Comparison of ENCODE assay signal across 14 cellular contexts in the genomic region with DNA sequence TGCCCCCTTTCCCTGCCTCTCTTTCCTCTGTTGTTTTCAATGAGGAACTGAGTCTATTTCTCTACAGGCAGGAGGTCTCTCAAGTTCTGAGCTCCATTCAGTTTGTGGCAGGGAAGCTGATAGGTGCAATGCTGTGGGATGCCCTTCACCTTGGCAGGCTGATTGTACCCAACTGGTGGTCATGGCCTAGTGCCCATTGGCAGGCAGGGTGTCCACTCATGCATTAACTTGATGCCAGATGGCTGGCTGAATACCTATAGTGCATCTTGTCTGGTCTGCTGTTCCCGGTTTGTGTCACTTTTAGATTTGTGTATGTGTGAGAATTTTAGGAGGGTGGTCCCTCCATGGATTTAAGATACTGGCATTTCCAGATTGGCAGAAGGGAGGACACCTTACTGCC. TPM values are rescaled to one million over a fixed set of nuclear protein-coding genes. Genes with fewer than 3 reads are reported as not detected.
DNase-seq lines count a peak whose midpoint lies in the region; ATAC-seq and TF ChIP-seq lines count a peak whose summit lies in the region.
"Had no signal": no experiment of that assay in that cellular context is flagged by ENCODE, and none has a peak within 500 bp of the region (broad histone marks: within the 10 kb centered on the region; RNA-seq: fewer than 3 reads in every experiment).

No MANE protein-coding gene starts in this region.

- WGBS in gastroesophageal sphincter (ENCODE audit: low coverage in 1 of 2), 2 donors, result 63% methylated on average over 1 of the region's 1 CpG; no CpG with 5 or more reads in 1 of the 2 donors
- 100% methylated on average over 1 of the region's 1 CpG for WGBS in smooth muscle cell (ENCODE audit: low lambda C conversion rate)

- no peaks in the 10 kb centered on the region for H3K9me3 Mint-ChIP-seq in CD4-positive, alpha-beta memory T cell
- H3K9me3 Mint-ChIP-seq: memory B cell had no signal

- H3K79me2 ChIP-seq in parathyroid adenoma, result no peaks in the 10 kb centered on the region
- H3K79me2 ChIP-seq in smooth muscle cell (ENCODE audit: low read depth), result no peaks in the 10 kb centered on the region

- H3K9me3 ChIP-seq in gastroesophageal sphincter (no peaks in the 10 kb centered on the region), parathyroid adenoma (ENCODE audit: control insufficient read depth, low read length) (no peaks in the 10 kb centered on the region), smooth muscle cell (replicated peaks; ENCODE audit: low read depth) (no peaks in the 10 kb centered on the region)
- H3K9me3 ChIP-seq in CD4-positive, alpha-beta memory T cell (ENCODE audit: control insufficient read depth in 1 of 2, low read length in 2 of 2), result no peaks in the 10 kb centered on the region
- H3K9me3 ChIP-seq: spleen, stomach had no signal

- DNase-seq in GDM1 (lab: John Stamatoyannopoulos, UW), result peak; percentile 13
- peak; percentile 22 for DNase-seq in UCSD-AML1 (lab: John Stamatoyannopoulos, UW; ENCODE audit: unreplicated experiment)
- DNase-seq in activated CD4-positive, alpha-beta T cell treated with anti-CD3 and anti-CD28 coated beads, Interleukin-2, amount 50 U/mL, for 1 hour, result no peak
- no peak for DNase-seq in smooth muscle cell (lab: John Stamatoyannopoulos, UW; ENCODE audit: unreplicated experiment)
- DNase-seq in NCI-H345 (lab: John Stamatoyannopoulos, UW), result no peak
- DNase-seq in CD4-positive, alpha-beta memory T cell, result no peak
- DNase-seq: activated CD4-positive, alpha-beta T cell treated with anti-CD3 and anti-CD28 coated beads, Interleukin-2, amount 50 U/mL, for 48 hours; DMS79; spleen; stomach had no signal

- H2AFZ ChIP-seq in parathyroid adenoma, result peak overlapping the region; percentile 35
- no peak overlapping the region for H2AFZ ChIP-seq in smooth muscle cell (ENCODE audit: low read depth)

- no peaks in the 10 kb centered on the region for H3F3A ChIP-seq in smooth muscle cell (ENCODE audit: low read depth)

- H3K4me1 ChIP-seq in gastroesophageal sphincter (peaks cover 0 to 34% (median 10%) of the 10 kb centered on the region in 3 donors), parathyroid adenoma (peaks cover 8% of the 10 kb centered on the region), smooth muscle cell (ENCODE audit: low read depth) (peaks cover 3% of the 10 kb centered on the region)
- H3K4me1 ChIP-seq in CD4-positive, alpha-beta memory T cell (ENCODE audit: insufficient read depth, low read length), result no peaks in the 10 kb centered on the region

- H3K27me3 Mint-ChIP-seq in CD4-positive, alpha-beta memory T cell, result peaks cover 0 to 2% of the 10 kb centered on the region in 2 donors

- POLR2A ChIA-PET in CD4-positive, alpha-beta memory T cell (lab: Charles Lee; ENCODE audit: partially characterized antibody), result interaction anchor here (0.5 to 6.4 kb wide), 6 partner anchors 19 to 47 kb away, joined by 3 to 99 read pairs (median 12); partner anchors contain the start of gene ITGA5

- no peaks in the 10 kb centered on the region for H3K36me3 ChIP-seq in gastroesophageal sphincter
- no peaks in the 10 kb centered on the region for H3K36me3 ChIP-seq in parathyroid adenoma (ENCODE audit: control insufficient read depth, insufficient read depth, low read length)
- H3K36me3 ChIP-seq in smooth muscle cell (ENCODE audit: low read depth), result no peaks in the 10 kb centered on the region
- no peaks in the 10 kb centered on the region for H3K36me3 ChIP-seq in CD4-positive, alpha-beta memory T cell (ENCODE audit: insufficient read depth, low read length)
- H3K36me3 ChIP-seq: spleen, stomach had no signal

- H3K4me3 ChIP-seq in gastroesophageal sphincter, result no peak overlapping the region
- no peak overlapping the region for H3K4me3 ChIP-seq in parathyroid adenoma (ENCODE audit: low read depth, low read length)
- no peak overlapping the region for H3K4me3 ChIP-seq in smooth muscle cell
- no peak overlapping the region for H3K4me3 ChIP-seq in CD4-positive, alpha-beta memory T cell (ENCODE audit: low read length in 2 of 2)
- H3K4me3 ChIP-seq: spleen, stomach had no signal

- no peak overlapping the region for H3K4me2 ChIP-seq in parathyroid adenoma (ENCODE audit: low read length)
- no peak overlapping the region for H3K4me2 ChIP-seq in smooth muscle cell

- no peaks in the 10 kb centered on the region for H3K36me3 Mint-ChIP-seq in CD4-positive, alpha-beta memory T cell
- H3K36me3 Mint-ChIP-seq: memory B cell had no signal

- intact Hi-C loops in CD4-positive, alpha-beta memory T cell (cut with micrococcal nuclease), result loop anchor here (1.0 kb wide), 2 partner anchors 26 to 40 kb away; no protein-coding TSS in a partner anchor

- H3K27ac ChIP-seq in gastroesophageal sphincter (peak overlapping the region; percentile 34 to 67 (median 44)), parathyroid adenoma (no peak overlapping the region), smooth muscle cell (ENCODE audit: low read depth) (no peak overlapping the region)
- no peak overlapping the region for H3K27ac ChIP-seq in CD4-positive, alpha-beta memory T cell (ENCODE audit: low read depth, low read length)
- H3K27ac ChIP-seq: spleen, stomach had no signal

- no peaks in the 10 kb centered on the region for H3K27me3 ChIP-seq in gastroesophageal sphincter
- no peaks in the 10 kb centered on the region for H3K27me3 ChIP-seq in parathyroid adenoma (ENCODE audit: control insufficient read depth, insufficient read depth, low read length)
- H3K27me3 ChIP-seq in smooth muscle cell (ENCODE audit: low read depth), result no peaks in the 10 kb centered on the region
- H3K27me3 ChIP-seq in CD4-positive, alpha-beta memory T cell (ENCODE audit: insufficient read depth, low read length), result no peaks in the 10 kb centered on the region

- CTCF ChIA-PET in CD4-positive, alpha-beta memory T cell (lab: Charles Lee; ENCODE audit: partially characterized antibody), result interaction anchor here (0.6 to 29.3 kb wide), 22 partner anchors 10 to 893 kb away, joined by 3 to 938 read pairs (median 4); partner anchors contain the start of gene NCKAP1L

- TF ChIP-seq CTCF in gastroesophageal sphincter (IDR thresholded peaks at IDR 0.05) (no peak), parathyroid adenoma (IDR thresholded peaks at IDR 0.05) (no peak), smooth muscle cell (IDR thresholded peaks at IDR 0.05; ENCODE audit: borderline replicate concordance, insufficient read depth, poor library complexity, severe bottlenecking) (no peak)

- no peak overlapping the region for H3K9ac ChIP-seq in parathyroid adenoma
- no peak overlapping the region for H3K9ac ChIP-seq in smooth muscle cell (ENCODE audit: low read depth)

- TF ChIP-seq EP300 in gastroesophageal sphincter (IDR thresholded peaks at IDR 0.05), result no peak

- no peak overlapping the region for H3K4me3 Mint-ChIP-seq in CD4-positive, alpha-beta memory T cell
- H3K4me3 Mint-ChIP-seq: memory B cell had no signal

- ATAC-seq in gastroesophageal sphincter, result peak; percentile 16

- H3K4me1 Mint-ChIP-seq in CD4-positive, alpha-beta memory T cell, result peaks cover 3 to 6% (median 4%) of the 10 kb centered on the region in 4 donors

- H3K27ac Mint-ChIP-seq in CD4-positive, alpha-beta memory T cell, result peak overlapping the region in 1 of 7 donors; percentile 44
- H3K27ac Mint-ChIP-seq: memory B cell had no signal

- no peaks in the 10 kb centered on the region for H4K20me1 ChIP-seq in smooth muscle cell (ENCODE audit: low read depth)

- TF ChIP-seq POLR2A in gastroesophageal sphincter (IDR thresholded peaks at IDR 0.05), result no peak

RNA-seq across cellular contexts. Expression of gene ITGA5, which starts 20.0 kb away (rescaled TPM):
- total RNA-seq in gastroesophageal sphincter (100 to 1,000 TPM; 141 to 908 (median 220) TPM), smooth muscle cell (151 and 163 TPM in 2 replicates)
- polyA plus RNA-seq in smooth muscle cell, result 192 and 202 TPM in 2 replicates
- total RNA-seq in CD4-positive, alpha-beta memory T cell, result 100 to 1,000 TPM; 158 to 162 TPM
- 10 to 100 TPM; 28.8 to 64.7 TPM for polyA plus RNA-seq in CD4-positive, alpha-beta memory T cell

RNA-seq across cellular contexts. Expression of gene GTSF1, which starts 34.3 kb away (rescaled TPM):
- total RNA-seq in gastroesophageal sphincter, result 1 to 10 TPM in 1 of 4 donors, not detected in 3; 1.0 TPM
- total RNA-seq in smooth muscle cell, result not detected in 2 replicates
- polyA plus RNA-seq in smooth muscle cell, result not detected in 2 replicates
- total RNA-seq in CD4-positive, alpha-beta memory T cell, result 1 to 10 TPM; 4.2 to 7.0 TPM
- 10 to 100 TPM; 15.8 to 38.5 TPM for polyA plus RNA-seq in CD4-positive, alpha-beta memory T cell
- total RNA-seq: dermis microvascular lymphatic vessel endothelial cell, stomach had no signal

RNA-seq across cellular contexts. Expression of gene ZNF385A, which starts 54.6 kb away (rescaled TPM):
- total RNA-seq in gastroesophageal sphincter (10 to 100 TPM in 3 of 4 donors, 1 to 10 TPM in 1; 7.5 to 28.0 (median 19.5) TPM), smooth muscle cell (9.3 and 20.2 TPM in 2 replicates)
- polyA plus RNA-seq in smooth muscle cell, result 6.5 and 17.2 TPM in 2 replicates
- total RNA-seq in CD4-positive, alpha-beta memory T cell, result 1 to 10 TPM; 1.8 to 2.1 TPM
- polyA plus RNA-seq in CD4-positive, alpha-beta memory T cell, result not detected

RNA-seq across cellular contexts. Expression of gene NCKAP1L, which starts 58.5 kb away (rescaled TPM):
- total RNA-seq in gastroesophageal sphincter (10 to 100 TPM in 3 of 4 donors, 1 to 10 TPM in 1; 5.9 to 19.9 (median 13.8) TPM), smooth muscle cell (0.04 TPM in 1 of 2 replicates, not detected in the other)
- polyA plus RNA-seq in smooth muscle cell, result not detected in 2 replicates
- 100 to 1,000 TPM; 134 to 138 TPM for total RNA-seq in CD4-positive, alpha-beta memory T cell
- polyA plus RNA-seq in CD4-positive, alpha-beta memory T cell, result 100 to 1,000 TPM in 1 of 2 donors, 10 to 100 TPM in 1; 93.4 to 107 TPM

Comparison
In these comparisons a context has a peak if more than half of its experiments do, and no peak if none do; other contexts are left out.
1. DNase-seq: peak in GDM1 (single experiment) and UCSD-AML1 (single experiment); none in activated CD4-positive, alpha-beta T cell treated with anti-CD3 and anti-CD28 coated beads, Interleukin-2, amount 50 U/mL, for 1 hour (single experiment), smooth muscle cell (single experiment), NCI-H345 (single experiment) and CD4-positive, alpha-beta memory T cell (0 of 5).
2. H3K27ac ChIP-seq: peak in gastroesophageal sphincter (4 of 4); none in parathyroid adenoma (single experiment), smooth muscle cell (single experiment) and CD4-positive, alpha-beta memory T cell (single experiment).